Comparison of ENCODE assay signal across 6 cellular contexts in the genomic region with DNA sequence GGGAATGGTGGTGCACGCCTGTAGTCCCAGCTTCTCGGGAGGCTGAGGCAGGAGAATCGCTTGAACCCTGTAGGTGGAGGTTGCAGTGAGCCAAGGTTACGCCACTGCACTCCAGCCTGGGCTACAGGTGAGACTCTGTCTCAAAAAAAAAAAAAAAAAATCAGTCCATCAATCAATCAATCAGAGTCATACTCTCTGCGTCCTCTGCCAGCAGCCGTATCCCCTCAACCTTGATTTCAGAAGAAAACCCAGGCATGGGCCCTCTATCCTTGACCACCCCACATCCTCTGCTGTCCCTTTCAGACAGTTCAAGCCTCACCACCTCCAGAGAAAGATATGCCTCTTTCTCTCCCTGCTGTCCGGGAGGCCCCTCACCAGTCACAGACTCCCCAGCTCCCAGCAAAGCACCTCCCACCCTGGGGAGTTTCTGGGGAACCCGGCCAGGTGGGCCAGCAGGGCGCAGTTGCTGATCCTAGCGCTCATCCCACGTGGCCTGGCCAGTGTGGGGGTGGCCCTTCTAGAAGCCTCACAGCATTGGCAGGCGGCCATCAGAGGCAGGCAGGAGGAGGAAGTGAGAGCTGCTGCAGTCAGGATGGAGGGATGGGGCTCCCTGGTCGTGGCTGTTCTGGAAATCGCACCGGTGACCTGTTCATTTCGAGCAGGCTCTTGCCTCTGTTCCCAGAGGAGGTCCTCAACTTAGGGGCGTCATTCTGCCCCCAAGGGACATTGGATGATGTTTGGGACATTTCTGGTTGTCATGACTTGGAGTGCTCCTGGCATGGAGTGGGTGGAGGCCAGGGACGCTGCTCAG. TPM values are rescaled to one million over a fixed set of nuclear protein-coding genes. Genes with fewer than 3 reads are reported as not detected.
DNase-seq lines count a peak whose midpoint lies in the region; ATAC-seq and TF ChIP-seq lines count a peak whose summit lies in the region.

No MANE protein-coding gene starts in this region.

- H3K4me3 ChIP-seq in heart left ventricle, result peak overlapping the region in 1 of 12 donors; percentile 34
- no peak overlapping the region for H3K4me3 ChIP-seq in thymus (ENCODE audit: low read length)

- intact Hi-C loops in heart left ventricle (cut with DNase I), result no loop called here

- H3K4me1 ChIP-seq in heart left ventricle (peaks cover 3 to 43% (median 13%) of the 10 kb centered on the region in 12 donors), thymus (ENCODE audit: control insufficient read depth, insufficient read depth, low read length) (peaks cover 8% of the 10 kb centered on the region)

- DNase-seq in SHP77 (lab: John Stamatoyannopoulos, UW) (peak; percentile 46 to 73), heart left ventricle (peak; percentile 90 to 94 (median 90)), NCI-H1048 (lab: John Stamatoyannopoulos, UW) (no peak)

- TF ChIP-seq CTCF in heart left ventricle (IDR thresholded peaks at IDR 0.05), result no peak

- peaks cover 0 to 4% (median 2%) of the 10 kb centered on the region in 9 donors for H3K36me3 ChIP-seq in heart left ventricle
- H3K36me3 ChIP-seq in thymus (ENCODE audit: control insufficient read depth, insufficient read depth), result peaks cover 1% of the 10 kb centered on the region

- WGBS in heart left ventricle, 4 donors, result 51 to 65% (median 51%) methylated on average over 14 to 18 of the region's 18 CpGs
- 43% methylated on average over 18 of the region's 18 CpGs for WGBS in thymus

- ATAC-seq in GM21447 (IDR thresholded peaks at IDR 0.05; ENCODE audit: unreplicated experiment) (peak; percentile 43), heart left ventricle (peak in 3 of 4 donors; percentile 9 to 52 (median 18)), HG03378 (IDR thresholded peaks at IDR 0.05; ENCODE audit: unreplicated experiment) (no peak)

- no peak for TF ChIP-seq POLR2A in heart left ventricle (IDR thresholded peaks at IDR 0.05)

- H3K27ac ChIP-seq in heart left ventricle (peak overlapping the region in 6 of 12 donors; percentile 34 to 83 (median 44)), thymus (ENCODE audit: low read depth) (peak overlapping the region; percentile 46)

- H3K27me3 ChIP-seq in heart left ventricle, result no peaks in the 10 kb centered on the region
- no peaks in the 10 kb centered on the region for H3K27me3 ChIP-seq in thymus (ENCODE audit: control insufficient read depth, insufficient read depth)

- H3K9me3 ChIP-seq in heart left ventricle, result no peaks in the 10 kb centered on the region
- H3K9me3 ChIP-seq in thymus (ENCODE audit: control insufficient read depth), result no peaks in the 10 kb centered on the region

RNA-seq across cellular contexts. Expression of a gene that starts 10.2 kb away (rescaled TPM):
- total RNA-seq in heart left ventricle, result under 1 TPM in 1 of 9 donors, not detected in 8; 0.25 TPM
- polyA plus RNA-seq in heart left ventricle (under 1 TPM in 1 of 2 donors, not detected in 1; 0.34 TPM), thymus (1.3 TPM)

RNA-seq across cellular contexts. Expression of a gene that starts 15.6 kb away (rescaled TPM):
- total RNA-seq in heart left ventricle, result 1 to 10 TPM in 2 of 9 donors, under 1 TPM in 7; 0.11 to 1.6 (median 0.48) TPM
- polyA plus RNA-seq in heart left ventricle, result under 1 TPM; 0.21 to 0.23 TPM
- polyA plus RNA-seq in thymus, result 0.34 TPM

RNA-seq across cellular contexts. Expression of a gene that starts 17.3 kb away (rescaled TPM):
- total RNA-seq in heart left ventricle, result under 1 TPM in 5 of 9 donors, not detected in 4; 0.32 to 0.81 (median 0.57) TPM
- polyA plus RNA-seq in heart left ventricle (1 to 10 TPM in 1 of 2 donors, under 1 TPM in 1; 0.10 to 1.1 TPM), thymus (2.2 TPM)

RNA-seq across cellular contexts. Expression of a gene that starts 29.8 kb away (rescaled TPM):
- 10 to 100 TPM; 19.2 to 43.9 (median 28.6) TPM for total RNA-seq in heart left ventricle
- 10 to 100 TPM; 22.7 to 29.5 TPM for polyA plus RNA-seq in heart left ventricle
- polyA plus RNA-seq in thymus, result 51.1 TPM

RNA-seq across cellular contexts. Expression of a gene that starts 30.3 kb away (rescaled TPM):
- total RNA-seq in heart left ventricle, result 10 to 100 TPM; 44.6 to 63.2 (median 46.5) TPM
- polyA plus RNA-seq in heart left ventricle (10 to 100 TPM; 80.9 to 89.7 TPM), thymus (97.7 TPM)
